In the genomic region with DNA sequence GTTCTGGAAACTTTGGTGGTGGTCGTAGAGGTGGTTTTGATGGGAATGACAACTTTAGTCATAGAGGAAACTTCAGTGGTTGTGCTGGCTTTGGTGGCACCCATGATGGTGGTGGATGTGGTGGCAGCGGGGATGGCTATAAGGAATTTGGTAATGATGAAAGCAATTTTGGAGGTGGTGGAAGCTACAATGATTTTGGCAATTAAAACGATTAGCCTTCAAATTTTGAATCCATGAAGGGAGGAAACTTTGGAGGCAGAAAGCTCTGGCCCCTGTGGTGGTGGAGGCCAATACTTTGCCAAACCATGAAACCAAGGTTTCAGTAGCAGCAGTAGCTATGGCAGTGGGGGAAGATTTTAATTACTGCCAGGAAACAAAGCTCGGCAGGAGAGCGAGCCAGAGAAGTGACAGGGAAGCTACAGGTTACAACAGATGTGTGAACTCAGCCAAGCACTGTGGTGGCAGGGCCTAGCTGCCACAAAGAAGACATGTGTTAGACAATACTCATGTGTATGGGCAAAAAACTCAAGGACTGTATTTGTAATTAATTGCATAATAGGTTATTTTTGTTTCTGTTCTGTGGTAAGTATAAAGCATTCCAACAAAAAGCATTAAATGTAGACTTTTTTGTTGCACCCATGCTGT, we compare ENCODE assay signal across 25 cellular contexts. TPM values are rescaled to one million over a fixed set of nuclear protein-coding genes. Genes with fewer than 3 reads are reported as not detected.
"Had no signal": no experiment of that assay in that cellular context is flagged by ENCODE, and none has a peak within 500 bp of the region (broad histone marks: within the 10 kb centered on the region; RNA-seq: fewer than 3 reads in every experiment).

No MANE protein-coding gene starts in this region.

- H3K36me3 Mint-ChIP-seq: natural killer cell; stimulated activated effector memory CD8-positive, alpha-beta T cell treated with anti-CD3 and anti-CD28 coated beads, Interleukin-12 subunit alpha, Interleukin-12 subunit beta, amount 100 ng/mL, for 72 hours had no signal

- H3K4me3 ChIP-seq: coronary artery, lower lobe of right lung, right atrium auricular region, sigmoid colon, stomach, thyroid gland, vagina had no signal

- H3K79me2 ChIP-seq: parathyroid adenoma had no signal

- H3K27me3 ChIP-seq: right atrium auricular region, sigmoid colon, stomach, thyroid gland, vagina had no signal

- ATAC-seq: effector memory CD8-positive, alpha-beta T cell; left ventricle myocardium superior; lower lobe of right lung; natural killer cell; stimulated activated effector memory CD8-positive, alpha-beta T cell treated with anti-CD3 and anti-CD28 coated beads, Interleukin-12 subunit alpha, Interleukin-12 subunit beta, amount 100 ng/mL, for 72 hours had no signal

- H2AFZ ChIP-seq: parathyroid adenoma had no signal

- H3K9ac ChIP-seq: parathyroid adenoma had no signal

- H3K4me1 ChIP-seq: lower lobe of right lung, right atrium auricular region had no signal

- H3K27ac Mint-ChIP-seq: effector memory CD8-positive, alpha-beta T cell; natural killer cell; progenitor cell of endocrine pancreas; stimulated activated effector memory CD8-positive, alpha-beta T cell treated with anti-CD3 and anti-CD28 coated beads, Interleukin-12 subunit alpha, Interleukin-12 subunit beta, amount 100 ng/mL, for 72 hours had no signal

- DNase-seq: dermis blood vessel endothelial cell; effector memory CD8-positive, alpha-beta T cell; erythroblast; head of caudate nucleus; left ventricle myocardium superior; lower lobe of right lung; natural killer cell; occipital lobe; sigmoid colon; stimulated activated CD4-positive, alpha-beta T cell treated with anti-CD3 and anti-CD28 coated beads, Interleukin-2, amount 100 ng/mL, for 24 hours; stimulated activated CD4-positive, alpha-beta T cell treated with anti-CD3 and anti-CD28 coated beads, Interleukin-4, amount 100 ng/mL, for 24 hours; stimulated activated naive CD4-positive, alpha-beta T cell treated with Interleukin-2 at 50 U/mL for 16 hours; stomach; thyroid gland; trophoblast cell had no signal

- H3K27ac ChIP-seq: coronary artery, lower lobe of right lung, parathyroid adenoma, right atrium auricular region, sigmoid colon, stomach, thyroid gland, vagina had no signal

- H3K9me3 ChIP-seq: lower lobe of right lung, right atrium auricular region, sigmoid colon, stomach, thyroid gland, vagina had no signal

- FAIRE-seq: endometrium, frontal cortex, keratinocyte had no signal

- H3K4me1 Mint-ChIP-seq: natural killer cell; stimulated activated effector memory CD8-positive, alpha-beta T cell treated with anti-CD3 and anti-CD28 coated beads, Interleukin-12 subunit alpha, Interleukin-12 subunit beta, amount 100 ng/mL, for 72 hours had no signal

- H3K4me3 Mint-ChIP-seq: effector memory CD8-positive, alpha-beta T cell; natural killer cell; stimulated activated effector memory CD8-positive, alpha-beta T cell treated with anti-CD3 and anti-CD28 coated beads, Interleukin-12 subunit alpha, Interleukin-12 subunit beta, amount 100 ng/mL, for 72 hours had no signal

- H3K36me3 ChIP-seq: lower lobe of right lung, right atrium auricular region, sigmoid colon, stomach, thyroid gland, vagina had no signal

RNA-seq across cellular contexts. Expression of gene SOD3, which starts 23.2 kb away (rescaled TPM):
- total RNA-seq: dermis blood vessel endothelial cell, frontal cortex, natural killer cell, occipital lobe had no signal
- polyA plus RNA-seq: keratinocyte, neural cell had no signal
